ENCODE assay signal across 30 cellular contexts in genomic region chr12:57386187-57386720, GRCh38.
"Had no signal": no experiment of that assay in that cellular context is flagged by ENCODE, and none has a peak within 500 bp of the region (broad histone marks: within the 10 kb centered on the region; RNA-seq: fewer than 3 reads in every experiment).

No MANE protein-coding gene starts in this region.

- H3K4me1 ChIP-seq: esophagus squamous epithelium had no signal

- H3K27me3 ChIP-seq: brain microvascular endothelial cell, esophagus squamous epithelium, gastroesophageal sphincter had no signal

- DNase-seq: activated CD4-positive, alpha-beta memory T cell treated with anti-CD3 and anti-CD28 coated beads for 36 hours; activated CD4-positive, alpha-beta T cell treated with anti-CD3 and anti-CD28 coated beads for 36 hours; activated CD4-positive, alpha-beta T cell treated with anti-CD3 and anti-CD28 coated beads, Interleukin-2, amount 10 ng/mL, durations not matched to agents 24 days and 14 days; activated CD4-positive, CD25-positive, alpha-beta regulatory T cell; activated CD4-positive, CD25-positive, alpha-beta regulatory T cell treated with anti-CD3 and anti-CD28 coated beads, Interleukin-2, amount 50 U/mL, for 72 hours; activated CD8-positive, alpha-beta memory T cell treated with anti-CD3 and anti-CD28 coated beads, Interleukin-2, amount 10 ng/mL, durations not matched to agents 7 days and 5 days; activated CD8-positive, alpha-beta memory T cell treated with anti-CD3 and anti-CD28 coated beads, Interleukin-2, amount 50 U/mL, for 4 hours; activated CD8-positive, alpha-beta T cell treated with anti-CD3 and anti-CD28 coated beads, Interleukin-2, amount 10 ng/mL, durations not matched to agents 7 days and 5 days; activated effector memory CD4-positive, alpha-beta T cell treated with anti-CD3 and anti-CD28 coated beads, Interleukin-2, amount 50 U/mL, for 16 hours; activated naive CD4-positive, alpha-beta T cell treated with anti-CD3 and anti-CD28 coated beads, Interleukin-2, amount 10 ng/mL, durations not matched to agents 7 days and 5 days; activated naive CD8-positive, alpha-beta T cell treated with anti-CD3 and anti-CD28 coated beads, Interleukin-2, amount 10 ng/mL, durations not matched to agents 7 days and 5 days; activated T-cell treated with anti-CD3 and anti-CD28 coated beads, Interleukin-2, amount 50 U/mL, for 1 hour; anterior cingulate cortex; brain microvascular endothelial cell; caudate nucleus; cortex of kidney; dermis blood vessel endothelial cell; effector CD8-positive, alpha-beta T cell; esophagus squamous epithelium; foreskin melanocyte; head of caudate nucleus; T-helper 17 cell; T1000; WERI-Rb-1 had no signal

- H3K4me3 ChIP-seq: esophagus squamous epithelium, gastroesophageal sphincter had no signal

- ATAC-seq: activated CD8-positive, alpha-beta memory T cell treated with anti-CD3 and anti-CD28 coated beads, Interleukin-2, amount 10 ng/mL, durations not matched to agents 7 days and 5 days; activated CD8-positive, alpha-beta T cell treated with anti-CD3 and anti-CD28 coated beads, Interleukin-2, amount 10 ng/mL, durations not matched to agents 7 days and 5 days; gastroesophageal sphincter; T-helper 17 cell had no signal

- H3K27ac ChIP-seq: brain microvascular endothelial cell, epithelial cell of prostate, esophagus squamous epithelium, gastroesophageal sphincter, WERI-Rb-1 had no signal

- H3K4me3 Mint-ChIP-seq: activated CD4-positive, alpha-beta memory T cell treated with anti-CD3 and anti-CD28 coated beads for 36 hours; activated CD4-positive, alpha-beta T cell treated with anti-CD3 and anti-CD28 coated beads for 36 hours; activated CD4-positive, alpha-beta T cell treated with anti-CD3 and anti-CD28 coated beads, Interleukin-2, amount 10 ng/mL, durations not matched to agents 24 days and 14 days; activated CD8-positive, alpha-beta memory T cell treated with anti-CD3 and anti-CD28 coated beads, Interleukin-2, amount 10 ng/mL, durations not matched to agents 7 days and 5 days; activated CD8-positive, alpha-beta T cell treated with anti-CD3 and anti-CD28 coated beads, Interleukin-2, amount 10 ng/mL, durations not matched to agents 7 days and 5 days; activated naive CD4-positive, alpha-beta T cell treated with anti-CD3 and anti-CD28 coated beads, Interleukin-2, amount 10 ng/mL, durations not matched to agents 7 days and 5 days; activated naive CD8-positive, alpha-beta T cell treated with anti-CD3 and anti-CD28 coated beads, Interleukin-2, amount 10 ng/mL, durations not matched to agents 7 days and 5 days; activated T-helper 1 cell treated with anti-CD3 and anti-CD28 coated beads, Interleukin-12 subunit alpha, Interleukin-12 subunit beta, Interleukin-2, Interleukin-4 antibody, amounts not matched to agents 30 ng/mL and 10 ng/mL and 1 ng/mL, durations not matched to agents 14 hours and 24 hours and 36 hours; T-helper 17 cell; T-helper 2 cell treated with Interferon-gamma antibody and Interleukin-4, amounts not matched to agents 5 μg/mL and 100 μg/mL, for 36 hours had no signal

- H3K36me3 ChIP-seq: brain microvascular endothelial cell, WERI-Rb-1 had no signal

- H3K9me3 Mint-ChIP-seq: activated CD4-positive, alpha-beta memory T cell treated with anti-CD3 and anti-CD28 coated beads for 36 hours; activated CD4-positive, alpha-beta T cell treated with anti-CD3 and anti-CD28 coated beads, Interleukin-2, amount 10 ng/mL, durations not matched to agents 24 days and 14 days; activated naive CD4-positive, alpha-beta T cell treated with anti-CD3 and anti-CD28 coated beads, Interleukin-2, amount 10 ng/mL, durations not matched to agents 7 days and 5 days; activated naive CD4-positive, alpha-beta T cell treated with anti-CD3 and anti-CD28 coated beads, Interleukin-2, amount 50 U/mL, for 72 hours; activated naive CD8-positive, alpha-beta T cell treated with anti-CD3 and anti-CD28 coated beads, Interleukin-2, amount 10 ng/mL, durations not matched to agents 7 days and 5 days; activated T-helper 1 cell treated with anti-CD3 and anti-CD28 coated beads, Interleukin-12 subunit alpha, Interleukin-12 subunit beta, Interleukin-2, Interleukin-4 antibody, amounts not matched to agents 30 ng/mL and 10 ng/mL and 1 ng/mL, durations not matched to agents 14 hours and 24 hours and 36 hours; activated T-helper 2 cell treated with anti-CD3 and anti-CD28 coated beads, Interferon-gamma antibody, Interleukin-2, Interleukin-4, amounts not matched to agents 10 μg/mL and 5 μg/mL and 100 μg/mL, durations not matched to agents 14 hours and 24 hours and 36 hours; T-helper 2 cell treated with Interferon-gamma antibody and Interleukin-4, amounts not matched to agents 5 μg/mL and 100 μg/mL, for 36 hours had no signal

- H3K4me1 Mint-ChIP-seq: activated CD4-positive, alpha-beta T cell treated with anti-CD3 and anti-CD28 coated beads, Interleukin-2, amount 10 ng/mL, durations not matched to agents 24 days and 14 days; activated naive CD4-positive, alpha-beta T cell treated with anti-CD3 and anti-CD28 coated beads, Interleukin-2, amount 10 ng/mL, durations not matched to agents 7 days and 5 days; activated naive CD8-positive, alpha-beta T cell treated with anti-CD3 and anti-CD28 coated beads, Interleukin-2, amount 10 ng/mL, durations not matched to agents 7 days and 5 days had no signal

- H3K27ac Mint-ChIP-seq: activated CD4-positive, alpha-beta memory T cell treated with anti-CD3 and anti-CD28 coated beads for 36 hours; activated CD4-positive, alpha-beta T cell treated with anti-CD3 and anti-CD28 coated beads for 36 hours; activated CD4-positive, alpha-beta T cell treated with anti-CD3 and anti-CD28 coated beads, Interleukin-2, amount 10 ng/mL, durations not matched to agents 24 days and 14 days; activated CD8-positive, alpha-beta memory T cell treated with anti-CD3 and anti-CD28 coated beads, Interleukin-2, amount 10 ng/mL, durations not matched to agents 7 days and 5 days; activated CD8-positive, alpha-beta T cell treated with anti-CD3 and anti-CD28 coated beads, Interleukin-2, amount 10 ng/mL, durations not matched to agents 7 days and 5 days; activated naive CD4-positive, alpha-beta T cell treated with anti-CD3 and anti-CD28 coated beads, Interleukin-2, amount 10 ng/mL, durations not matched to agents 7 days and 5 days; activated naive CD8-positive, alpha-beta T cell treated with anti-CD3 and anti-CD28 coated beads, Interleukin-2, amount 10 ng/mL, durations not matched to agents 7 days and 5 days; activated T-helper 1 cell treated with anti-CD3 and anti-CD28 coated beads, Interleukin-12 subunit alpha, Interleukin-12 subunit beta, Interleukin-2, Interleukin-4 antibody, amounts not matched to agents 30 ng/mL and 10 ng/mL and 1 ng/mL, durations not matched to agents 14 hours and 24 hours and 36 hours; activated T-helper 2 cell treated with anti-CD3 and anti-CD28 coated beads, Interferon-gamma antibody, Interleukin-2, Interleukin-4, amounts not matched to agents 10 μg/mL and 5 μg/mL and 100 μg/mL, durations not matched to agents 14 hours and 24 hours and 36 hours; T-helper 17 cell had no signal
